Comparison of ENCODE assay signal across 8 cellular contexts in genomic region chr17:82449136-82449882, GRCh38. TPM values are rescaled to one million over a fixed set of nuclear protein-coding genes. Genes with fewer than 3 reads are reported as not detected.
DNase-seq lines count a peak whose midpoint lies in the region; ATAC-seq and TF ChIP-seq lines count a peak whose summit lies in the region.

No MANE protein-coding gene starts in this region.

- no peaks in the 10 kb centered on the region for H3K36me3 Mint-ChIP-seq in nephron (ENCODE audit: low read depth)

- POLR2A ChIA-PET in A673 (lab: Charles Lee; ENCODE audit: low non-redundant PET) = no interaction called here

- peak; percentile 88 for TF ChIP-seq POLR2A in GM19193 (IDR thresholded peaks at IDR 0.05; ENCODE audit: extremely low read depth, insufficient read depth, insufficient read length)

- intact Hi-C loops in A673 (cut with micrococcal nuclease; ENCODE audit: unreplicated experiment) (no loop called here), colonic mucosa (cut with DNase I) (no loop called here)

- no peaks in the 10 kb centered on the region for H3K27me3 ChIP-seq in A673 (replicated peaks; ENCODE audit: insufficient read depth, low read depth, low read length, poor library complexity)
- H3K27me3 ChIP-seq in colonic mucosa = no peaks in the 10 kb centered on the region

- H3K27me3 Mint-ChIP-seq in nephron (ENCODE audit: low read depth) = no peaks in the 10 kb centered on the region

- peak overlapping the region; percentile 89 to 93 (median 91) for H3K4me3 Mint-ChIP-seq in nephron

- H3K4me3 ChIP-seq in A673 (ENCODE audit: low read depth, low read length, poor library complexity, severe bottlenecking) (peak overlapping the region; percentile 99), colonic mucosa (peak overlapping the region; percentile 97)

- DNase-seq in A673 (ENCODE audit: low spot score) (no peak), colonic mucosa (no peak), substantia nigra (lab: John Stamatoyannopoulos, UW) (peak in 1 of 49 donors; percentile 2), DMS114 treated with DMSO at 0.1 percent for 48 hours (lab: John Stamatoyannopoulos, UW; ENCODE audit: unreplicated experiment) (no peak)
- DNase-seq in activated CD4-positive, CD25-positive, alpha-beta regulatory T cell treated with anti-CD3 and anti-CD28 coated beads, Interleukin-2, amount 50 U/mL, for 16 hours (ENCODE audit: low read depth, low spot score) = peak; percentile 38

- CTCF ChIA-PET in A673 (lab: Charles Lee) = no interaction called here

- H3K9ac ChIP-seq in colonic mucosa (ENCODE audit: low read depth in 2 of 2, low read length in 2 of 2) = peak overlapping the region; percentile 42 to 96

- peak overlapping the region in 2 of 3 experiments; percentile 33 to 55 for H3K27ac Mint-ChIP-seq in nephron

- H3K4me1 ChIP-seq in A673 (ENCODE audit: insufficient read depth, low read length, poor library complexity, severe bottlenecking) = peaks cover 14% of the 10 kb centered on the region
- H3K4me1 ChIP-seq in colonic mucosa = peaks cover 4% of the 10 kb centered on the region

- peaks cover 7% of the 10 kb centered on the region for H3K9me3 Mint-ChIP-seq in nephron

- H3K27ac ChIP-seq in A673 (ENCODE audit: low read depth, low read length, poor library complexity, severe bottlenecking) = peak overlapping the region; percentile 93
- peak overlapping the region; percentile 91 for H3K27ac ChIP-seq in colonic mucosa
- H3K27ac ChIP-seq in substantia nigra (ENCODE audit: low read depth, low read length, poor library complexity, severe bottlenecking) = peak overlapping the region; percentile 94

- peaks cover 18% of the 10 kb centered on the region for H3K4me1 Mint-ChIP-seq in nephron

- no TSS peak for BruUV-seq in A673 (replicated peaks; lab: Mats Ljungman, UMichigan)

- H3K36me3 ChIP-seq in A673 (ENCODE audit: insufficient read depth, low read length, poor library complexity, severe bottlenecking) (peaks cover 6% of the 10 kb centered on the region), colonic mucosa (no peaks in the 10 kb centered on the region)

- peak; percentile 44 for ATAC-seq in HG03442 (IDR thresholded peaks at IDR 0.05; ENCODE audit: unreplicated experiment)

- TF ChIP-seq CTCF in A673 (conservative IDR thresholded peaks at IDR 0.05; ENCODE audit: low read depth, low read length) = no peak
- TF ChIP-seq CTCF in colonic mucosa (IDR thresholded peaks at IDR 0.05) = no peak
- no peak for TF ChIP-seq CTCF in nephron (IDR thresholded peaks at IDR 0.05; ENCODE audit: unreplicated experiment in 3 of 3)

- H3K9me3 ChIP-seq in A673 (ENCODE audit: low read depth, low read length, poor library complexity, severe bottlenecking) (no peaks in the 10 kb centered on the region), colonic mucosa (no peaks in the 10 kb centered on the region)

RNA-seq across cellular contexts. Expression of gene CYBC1, which starts 1.2 kb away (rescaled TPM):
- total RNA-seq in A673 (2021) = 72.8 and 91.1 TPM in 2 replicates
- total RNA-seq in colonic mucosa = 10 to 100 TPM; 58.4 to 79.0 TPM

RNA-seq across cellular contexts. Expression of gene NARF, which starts 9.2 kb away (rescaled TPM):
- total RNA-seq in A673 (2021) = 74.1 and 75.7 TPM in 2 replicates
- total RNA-seq in colonic mucosa = 10 to 100 TPM; 68.7 to 75.5 TPM

RNA-seq across cellular contexts. Expression of gene OGFOD3, which starts 30.9 kb away (rescaled TPM):
- total RNA-seq in A673 (2021) (25.0 and 30.9 TPM in 2 replicates), colonic mucosa (10 to 100 TPM; 23.3 to 40.8 TPM)

RNA-seq across cellular contexts. Expression of gene HEXD, which starts 31.2 kb away (rescaled TPM):
- total RNA-seq in A673 (2021) = 20.1 and 24.0 TPM in 2 replicates
- total RNA-seq in colonic mucosa = 10 to 100 TPM; 26.3 to 31.4 TPM
